Comparison of ENCODE assay signal across 9 cellular contexts in the genomic region with DNA sequence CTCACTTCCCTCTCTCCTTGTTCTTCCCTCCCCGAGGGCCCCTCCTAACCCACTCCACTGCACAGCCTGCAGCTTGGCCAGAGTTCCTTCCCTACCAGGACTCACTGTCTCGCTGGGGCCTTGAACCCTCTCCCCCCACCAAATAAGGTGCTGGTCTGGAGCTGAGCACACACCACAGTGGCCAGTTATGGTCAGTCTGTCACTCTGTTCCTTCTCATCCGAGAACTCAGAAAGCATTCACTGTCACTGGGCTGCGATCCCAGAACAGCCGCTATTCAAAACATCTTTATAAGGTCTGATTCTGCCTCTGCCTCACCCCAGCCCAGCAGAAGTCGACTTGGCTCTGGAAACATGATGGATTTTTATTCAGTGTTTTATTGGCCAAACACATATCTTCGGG. TPM values are rescaled to one million over a fixed set of nuclear protein-coding genes. Genes with fewer than 3 reads are reported as not detected.
A peak's percentile ranks its signal among the peaks of the same experiment; 100 is the strongest.
DNase-seq lines count a peak whose midpoint lies in the region; ATAC-seq and TF ChIP-seq lines count a peak whose summit lies in the region.
"Had no signal": no experiment of that assay in that cellular context is flagged by ENCODE, and none has a peak within 500 bp of the region (broad histone marks: within the 10 kb centered on the region; RNA-seq: fewer than 3 reads in every experiment).

No MANE protein-coding gene starts in this region.

- DNase-seq in MG63 (peak; percentile 50), coronary artery (ENCODE audit: low spot score) (peak; percentile 79), lower lobe of right lung (no peak), superior temporal gyrus (ENCODE audit: extremely low spot score) (peak; percentile 83), NCI-H748 treated with DMSO at 0.1 percent for 48 hours (lab: John Stamatoyannopoulos, UW) (no peak), SJCRH30 (no peak), germinal center (ENCODE audit: low spot score) (no peak)
- DNase-seq: NCI-H2171 had no signal

- H3K9me3 ChIP-seq in MG63, result no peaks in the 10 kb centered on the region
- no peaks in the 10 kb centered on the region for H3K9me3 ChIP-seq in lower lobe of right lung
- no peaks in the 10 kb centered on the region for H3K9me3 ChIP-seq in SJCRH30 (replicated peaks)

- H3K4me3 ChIP-seq in MG63, result no peak overlapping the region
- H3K4me3 ChIP-seq in coronary artery, result peak overlapping the region; percentile 57
- H3K4me3 ChIP-seq in lower lobe of right lung, result no peak overlapping the region
- H3K4me3 ChIP-seq in SJCRH30, result no peak overlapping the region
- H3K4me3 ChIP-seq: cardiac muscle cell had no signal

- H3K27me3 ChIP-seq in MG63 (no peaks in the 10 kb centered on the region), lower lobe of right lung (ENCODE audit: low read depth) (no peaks in the 10 kb centered on the region), SJCRH30 (peaks cover 4% of the 10 kb centered on the region; the same call in 1 of the 2 replicates)
- H3K27me3 ChIP-seq: cardiac muscle cell had no signal

- TF ChIP-seq CTCF in coronary artery (IDR thresholded peaks at IDR 0.05) (no peak), lower lobe of right lung (IDR thresholded peaks at IDR 0.05) (no peak)

- peak in 1 of 2 donors; percentile 2 for ATAC-seq in lower lobe of right lung

- intact Hi-C loops in lower lobe of right lung (cut with DNase I), result no loop called here

- H3K4me1 ChIP-seq in lower lobe of right lung, result peaks cover 45% of the 10 kb centered on the region
- peaks cover 11% of the 10 kb centered on the region for H3K4me1 ChIP-seq in SJCRH30

- peak overlapping the region; percentile 80 to 85 for H3K27ac ChIP-seq in coronary artery
- H3K27ac ChIP-seq in lower lobe of right lung, result peak overlapping the region; percentile 56
- H3K27ac ChIP-seq in SJCRH30, result no peak overlapping the region
- H3K27ac ChIP-seq: cardiac muscle cell had no signal

- H3K36me3 ChIP-seq in MG63 (no peaks in the 10 kb centered on the region), lower lobe of right lung (no peaks in the 10 kb centered on the region), SJCRH30 (no peaks in the 10 kb centered on the region)
- H3K36me3 ChIP-seq: cardiac muscle cell had no signal

RNA-seq across cellular contexts. Expression of a gene that starts 19.8 kb away (rescaled TPM):
- total RNA-seq in MG63 (2014; rRNA removed; shearing (Covaris generic); ENCODE audit: low replicate concordance), result 21.9 and 42.3 TPM in 2 replicates
- total RNA-seq in lower lobe of right lung, result 56.4 TPM
- total RNA-seq in SJCRH30 (2014; rRNA removed; shearing (Covaris generic)), result 145 TPM in 2 replicates

Comparison
In these comparisons a context has a peak if more than half of its experiments do, and no peak if none do; other contexts are left out.
1. DNase-seq: peak in MG63 (single experiment), coronary artery (single experiment) and superior temporal gyrus (single experiment); none in lower lobe of right lung (single experiment), NCI-H748 treated with DMSO at 0.1 percent for 48 hours (single experiment), SJCRH30 (0 of 2) and germinal center (single experiment).